Comparison of ENCODE assay signal across 1 cellular context in the genomic region with DNA sequence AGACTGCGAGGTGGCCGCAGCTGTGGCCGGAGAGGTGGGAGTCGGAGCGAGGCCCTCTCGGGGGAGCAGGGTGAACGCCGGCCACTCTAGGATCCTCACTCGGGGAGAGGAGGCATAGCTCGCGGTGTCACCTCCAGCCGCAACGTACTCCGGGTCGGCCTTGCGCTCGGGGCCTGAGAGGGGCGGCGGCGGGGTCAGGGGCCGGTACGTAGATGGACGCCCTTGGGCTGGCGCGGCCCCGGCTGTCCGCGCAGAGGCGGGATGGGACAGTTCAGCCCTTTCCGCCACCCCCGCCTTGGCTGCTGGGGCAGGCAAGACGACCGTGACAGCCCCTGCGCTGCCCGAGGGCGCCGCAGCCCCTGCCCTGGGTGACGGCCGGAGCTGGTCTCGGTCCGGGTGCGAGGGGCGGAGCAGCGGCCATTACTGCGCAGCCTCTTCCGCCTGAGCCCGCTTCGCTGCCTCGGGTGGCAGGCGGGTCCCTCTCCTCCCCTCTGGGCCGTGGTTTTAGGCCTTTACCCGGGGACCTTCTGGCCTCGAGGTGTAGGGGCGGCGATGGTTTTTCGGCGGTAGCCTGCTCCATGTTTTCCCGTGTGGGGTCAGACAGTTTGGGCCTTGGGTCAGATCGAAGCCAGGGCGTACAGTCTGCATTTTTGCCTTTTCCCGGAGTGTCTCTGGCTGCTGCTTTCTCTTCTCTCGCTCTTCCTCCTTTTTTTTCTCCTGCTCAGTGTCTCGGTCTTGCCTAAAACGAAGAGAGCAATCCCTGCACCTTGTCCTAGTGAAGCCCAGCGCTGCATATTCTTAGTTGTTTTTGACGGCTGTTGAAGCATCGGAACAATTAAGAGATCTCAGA.
TF ChIP-seq lines count a peak whose summit lies in the region.

No MANE protein-coding gene starts in this region.

TF ChIP-seq in HEK293, 187 proteins besides CTCF, POLR2A, EP300 and RAD21 (continued from another document and continues in another):
- TF ChIP-seq, protein P1, sequence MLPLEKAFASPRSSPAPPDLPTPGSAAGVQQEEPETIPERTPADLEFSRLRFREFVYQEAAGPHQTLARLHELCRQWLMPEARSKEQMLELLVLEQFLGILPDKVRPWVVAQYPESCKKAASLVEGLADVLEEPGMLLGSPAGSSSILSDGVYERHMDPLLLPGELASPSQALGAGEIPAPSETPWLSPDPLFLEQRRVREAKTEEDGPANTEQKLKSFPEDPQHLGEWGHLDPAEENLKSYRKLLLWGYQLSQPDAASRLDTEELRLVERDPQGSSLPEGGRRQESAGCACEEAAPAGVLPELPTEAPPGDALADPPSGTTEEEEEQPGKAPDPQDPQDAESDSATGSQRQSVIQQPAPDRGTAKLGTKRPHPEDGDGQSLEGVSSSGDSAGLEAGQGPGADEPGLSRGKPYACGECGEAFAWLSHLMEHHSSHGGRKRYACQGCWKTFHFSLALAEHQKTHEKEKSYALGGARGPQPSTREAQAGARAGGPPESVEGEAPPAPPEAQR (tag by site-specific recombination; IDR thresholded peaks at IDR 0.05): no peak
- TF ChIP-seq ZNF223 (tag by site-specific recombination; IDR thresholded peaks at IDR 0.05) (no peak), ZNF24 (tag by site-specific recombination; IDR thresholded peaks at IDR 0.05) (no peak; the same call in 1 of the 2 replicates), ZNF776 (tag by site-specific recombination; IDR thresholded peaks at IDR 0.05; ENCODE audit: borderline replicate concordance) (no peak), ZNF391 (tag by site-specific recombination; IDR thresholded peaks at IDR 0.05; ENCODE audit: borderline replicate concordance, low read depth) (no peak), GLI4 (tag by site-specific recombination; IDR thresholded peaks at IDR 0.05) (0 out of 2 replicates have a peak, but pooled peaks have one; percentile 14), ZNF707 (tag by site-specific recombination; IDR thresholded peaks at IDR 0.05) (no peak), ZNF654 (tag by site-specific recombination; IDR thresholded peaks at IDR 0.05; ENCODE audit: low read depth) (no peak), ZNF37A (tag by site-specific recombination; IDR thresholded peaks at IDR 0.05) (no peak), EGR2 (tag by site-specific recombination; IDR thresholded peaks at IDR 0.05; ENCODE audit: low read depth) (peak; percentile 23; the same call in 1 of the 2 replicates), ZNF777 (tag by site-specific recombination; IDR thresholded peaks at IDR 0.05; ENCODE audit: borderline replicate concordance) (no peak), ZNF175 (tag by site-specific recombination; IDR thresholded peaks at IDR 0.05) (no peak), ZNF514 (tag by site-specific recombination; IDR thresholded peaks at IDR 0.05) (no peak), ZSCAN30 (tag by site-specific recombination; IDR thresholded peaks at IDR 0.05) (peak; percentile 18; the same call in 1 of the 2 replicates), ZNF10 (tag by site-specific recombination; IDR thresholded peaks at IDR 0.05) (no peak), KLF16 (tag by site-specific recombination; IDR thresholded peaks at IDR 0.05) (peak; percentile 59; the same call in 1 of the 2 replicates), ZNF416 (tag by site-specific recombination; IDR thresholded peaks at IDR 0.05) (no peak), ZNF791 (tag by site-specific recombination; IDR thresholded peaks at IDR 0.05) (no peak), ZBTB20 (tag by site-specific recombination; IDR thresholded peaks at IDR 0.05) (peak; percentile 77; the same call in 1 of the 2 replicates), SP7 (tag by site-specific recombination; IDR thresholded peaks at IDR 0.05) (0 out of 2 replicates have a peak, but pooled peaks have one; percentile 8), ZBTB7A (tag by site-specific recombination; IDR thresholded peaks at IDR 0.05; ENCODE audit: low read depth) (no peak), ZNF530 (tag by site-specific recombination; IDR thresholded peaks at IDR 0.05; ENCODE audit: low read depth) (no peak), ZNF558 (tag by site-specific recombination; IDR thresholded peaks at IDR 0.05) (no peak), ZNF132 (tag by site-specific recombination; IDR thresholded peaks at IDR 0.05; ENCODE audit: borderline replicate concordance) (no peak), ZNF239 (tag by site-specific recombination; IDR thresholded peaks at IDR 0.05) (no peak), SP2 (tag by site-specific recombination; IDR thresholded peaks at IDR 0.05) (peak; percentile 64), ZNF555 (tag by site-specific recombination; conservative IDR thresholded peaks at IDR 0.05) (no peak), ZNF221 (tag by site-specific recombination; IDR thresholded peaks at IDR 0.05; ENCODE audit: borderline replicate concordance) (no peak), ZNF660 (tag by site-specific recombination; IDR thresholded peaks at IDR 0.05) (0 out of 2 replicates have a peak, but pooled peaks have one; percentile 30)
- TF ChIP-seq, protein P2, sequence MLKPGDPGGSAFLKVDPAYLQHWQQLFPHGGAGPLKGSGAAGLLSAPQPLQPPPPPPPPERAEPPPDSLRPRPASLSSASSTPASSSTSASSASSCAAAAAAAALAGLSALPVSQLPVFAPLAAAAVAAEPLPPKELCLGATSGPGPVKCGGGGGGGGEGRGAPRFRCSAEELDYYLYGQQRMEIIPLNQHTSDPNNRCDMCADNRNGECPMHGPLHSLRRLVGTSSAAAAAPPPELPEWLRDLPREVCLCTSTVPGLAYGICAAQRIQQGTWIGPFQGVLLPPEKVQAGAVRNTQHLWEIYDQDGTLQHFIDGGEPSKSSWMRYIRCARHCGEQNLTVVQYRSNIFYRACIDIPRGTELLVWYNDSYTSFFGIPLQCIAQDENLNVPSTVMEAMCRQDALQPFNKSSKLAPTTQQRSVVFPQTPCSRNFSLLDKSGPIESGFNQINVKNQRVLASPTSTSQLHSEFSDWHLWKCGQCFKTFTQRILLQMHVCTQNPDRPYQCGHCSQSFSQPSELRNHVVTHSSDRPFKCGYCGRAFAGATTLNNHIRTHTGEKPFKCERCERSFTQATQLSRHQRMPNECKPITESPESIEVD (tag by site-specific recombination; IDR thresholded peaks at IDR 0.05): no peak
- TF ChIP-seq, protein P3, sequence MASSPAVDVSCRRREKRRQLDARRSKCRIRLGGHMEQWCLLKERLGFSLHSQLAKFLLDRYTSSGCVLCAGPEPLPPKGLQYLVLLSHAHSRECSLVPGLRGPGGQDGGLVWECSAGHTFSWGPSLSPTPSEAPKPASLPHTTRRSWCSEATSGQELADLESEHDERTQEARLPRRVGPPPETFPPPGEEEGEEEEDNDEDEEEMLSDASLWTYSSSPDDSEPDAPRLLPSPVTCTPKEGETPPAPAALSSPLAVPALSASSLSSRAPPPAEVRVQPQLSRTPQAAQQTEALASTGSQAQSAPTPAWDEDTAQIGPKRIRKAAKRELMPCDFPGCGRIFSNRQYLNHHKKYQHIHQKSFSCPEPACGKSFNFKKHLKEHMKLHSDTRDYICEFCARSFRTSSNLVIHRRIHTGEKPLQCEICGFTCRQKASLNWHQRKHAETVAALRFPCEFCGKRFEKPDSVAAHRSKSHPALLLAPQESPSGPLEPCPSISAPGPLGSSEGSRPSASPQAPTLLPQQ (tag by site-specific recombination; IDR thresholded peaks at IDR 0.05): peak; percentile 41; the same call in 1 of the 2 replicates
- TF ChIP-seq, protein P4, sequence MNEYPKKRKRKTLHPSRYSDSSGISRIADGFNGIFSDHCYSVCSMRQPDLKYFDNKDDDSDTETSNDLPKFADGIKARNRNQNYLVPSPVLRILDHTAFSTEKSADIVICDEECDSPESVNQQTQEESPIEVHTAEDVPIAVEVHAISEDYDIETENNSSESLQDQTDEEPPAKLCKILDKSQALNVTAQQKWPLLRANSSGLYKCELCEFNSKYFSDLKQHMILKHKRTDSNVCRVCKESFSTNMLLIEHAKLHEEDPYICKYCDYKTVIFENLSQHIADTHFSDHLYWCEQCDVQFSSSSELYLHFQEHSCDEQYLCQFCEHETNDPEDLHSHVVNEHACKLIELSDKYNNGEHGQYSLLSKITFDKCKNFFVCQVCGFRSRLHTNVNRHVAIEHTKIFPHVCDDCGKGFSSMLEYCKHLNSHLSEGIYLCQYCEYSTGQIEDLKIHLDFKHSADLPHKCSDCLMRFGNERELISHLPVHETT (tag by site-specific recombination; IDR thresholded peaks at IDR 0.05): no peak
- TF ChIP-seq, protein P5, sequence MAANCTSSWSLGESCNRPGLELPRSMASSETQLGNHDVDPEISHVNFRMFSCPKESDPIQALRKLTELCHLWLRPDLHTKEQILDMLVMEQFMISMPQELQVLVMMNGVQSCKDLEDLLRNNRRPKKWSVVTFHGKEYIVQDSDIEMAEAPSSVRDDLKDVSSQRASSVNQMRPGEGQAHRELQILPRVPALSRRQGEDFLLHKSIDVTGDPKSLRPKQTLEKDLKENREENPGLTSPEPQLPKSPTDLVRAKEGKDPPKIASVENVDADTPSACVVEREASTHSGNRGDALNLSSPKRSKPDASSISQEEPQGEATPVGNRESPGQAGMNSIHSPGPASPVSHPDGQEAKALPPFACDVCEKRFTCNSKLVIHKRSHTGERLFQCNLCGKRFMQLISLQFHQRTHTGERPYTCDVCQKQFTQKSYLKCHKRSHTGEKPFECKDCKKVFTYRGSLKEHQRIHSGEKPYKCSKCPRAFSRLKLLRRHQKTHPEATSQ (tag by site-specific recombination; IDR thresholded peaks at IDR 0.05): 0 out of 2 replicates have a peak, but pooled peaks have one; percentile 37
- TF ChIP-seq, protein P6, sequence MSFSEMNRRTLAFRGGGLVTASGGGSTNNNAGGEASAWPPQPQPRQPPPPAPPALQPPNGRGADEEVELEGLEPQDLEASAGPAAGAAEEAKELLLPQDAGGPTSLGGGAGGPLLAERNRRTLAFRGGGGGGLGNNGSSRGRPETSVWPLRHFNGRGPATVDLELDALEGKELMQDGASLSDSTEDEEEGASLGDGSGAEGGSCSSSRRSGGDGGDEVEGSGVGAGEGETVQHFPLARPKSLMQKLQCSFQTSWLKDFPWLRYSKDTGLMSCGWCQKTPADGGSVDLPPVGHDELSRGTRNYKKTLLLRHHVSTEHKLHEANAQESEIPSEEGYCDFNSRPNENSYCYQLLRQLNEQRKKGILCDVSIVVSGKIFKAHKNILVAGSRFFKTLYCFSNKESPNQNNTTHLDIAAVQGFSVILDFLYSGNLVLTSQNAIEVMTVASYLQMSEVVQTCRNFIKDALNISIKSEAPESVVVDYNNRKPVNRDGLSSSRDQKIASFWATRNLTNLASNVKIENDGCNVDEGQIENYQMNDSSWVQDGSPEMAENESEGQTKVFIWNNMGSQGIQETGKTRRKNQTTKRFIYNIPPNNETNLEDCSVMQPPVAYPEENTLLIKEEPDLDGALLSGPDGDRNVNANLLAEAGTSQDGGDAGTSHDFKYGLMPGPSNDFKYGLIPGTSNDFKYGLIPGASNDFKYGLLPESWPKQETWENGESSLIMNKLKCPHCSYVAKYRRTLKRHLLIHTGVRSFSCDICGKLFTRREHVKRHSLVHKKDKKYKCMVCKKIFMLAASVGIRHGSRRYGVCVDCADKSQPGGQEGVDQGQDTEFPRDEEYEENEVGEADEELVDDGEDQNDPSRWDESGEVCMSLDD (tag by site-specific recombination; IDR thresholded peaks at IDR 0.05): no peak
- TF ChIP-seq, protein P7, sequence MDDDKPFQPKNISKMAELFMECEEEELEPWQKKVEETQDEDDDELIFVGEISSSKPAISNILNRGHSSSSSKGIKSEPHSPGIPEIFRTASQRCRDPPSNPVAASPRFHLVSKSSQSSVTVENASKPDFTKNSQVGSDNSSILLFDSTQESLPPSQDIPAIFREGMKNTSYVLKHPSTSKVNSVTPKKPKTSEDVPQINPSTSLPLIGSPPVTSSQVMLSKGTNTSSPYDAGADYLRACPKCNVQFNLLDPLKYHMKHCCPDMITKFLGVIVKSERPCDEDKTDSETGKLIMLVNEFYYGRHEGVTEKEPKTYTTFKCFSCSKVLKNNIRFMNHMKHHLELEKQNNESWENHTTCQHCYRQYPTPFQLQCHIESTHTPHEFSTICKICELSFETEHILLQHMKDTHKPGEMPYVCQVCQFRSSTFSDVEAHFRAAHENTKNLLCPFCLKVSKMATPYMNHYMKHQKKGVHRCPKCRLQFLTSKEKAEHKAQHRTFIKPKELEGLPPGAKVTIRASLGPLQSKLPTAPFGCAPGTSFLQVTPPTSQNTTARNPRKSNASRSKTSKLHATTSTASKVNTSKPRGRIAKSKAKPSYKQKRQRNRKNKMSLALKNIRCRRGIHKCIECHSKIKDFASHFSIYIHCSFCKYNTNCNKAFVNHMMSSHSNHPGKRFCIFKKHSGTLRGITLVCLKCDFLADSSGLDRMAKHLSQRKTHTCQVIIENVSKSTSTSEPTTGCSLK (tag by site-specific recombination; IDR thresholded peaks at IDR 0.05): no peak
- TF ChIP-seq, protein P8, sequence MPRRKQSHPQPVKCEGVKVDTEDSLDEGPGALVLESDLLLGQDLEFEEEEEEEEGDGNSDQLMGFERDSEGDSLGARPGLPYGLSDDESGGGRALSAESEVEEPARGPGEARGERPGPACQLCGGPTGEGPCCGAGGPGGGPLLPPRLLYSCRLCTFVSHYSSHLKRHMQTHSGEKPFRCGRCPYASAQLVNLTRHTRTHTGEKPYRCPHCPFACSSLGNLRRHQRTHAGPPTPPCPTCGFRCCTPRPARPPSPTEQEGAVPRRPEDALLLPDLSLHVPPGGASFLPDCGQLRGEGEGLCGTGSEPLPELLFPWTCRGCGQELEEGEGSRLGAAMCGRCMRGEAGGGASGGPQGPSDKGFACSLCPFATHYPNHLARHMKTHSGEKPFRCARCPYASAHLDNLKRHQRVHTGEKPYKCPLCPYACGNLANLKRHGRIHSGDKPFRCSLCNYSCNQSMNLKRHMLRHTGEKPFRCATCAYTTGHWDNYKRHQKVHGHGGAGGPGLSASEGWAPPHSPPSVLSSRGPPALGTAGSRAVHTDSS (tag by site-specific recombination; IDR thresholded peaks at IDR 0.05): no peak
- TF ChIP-seq, protein P9, sequence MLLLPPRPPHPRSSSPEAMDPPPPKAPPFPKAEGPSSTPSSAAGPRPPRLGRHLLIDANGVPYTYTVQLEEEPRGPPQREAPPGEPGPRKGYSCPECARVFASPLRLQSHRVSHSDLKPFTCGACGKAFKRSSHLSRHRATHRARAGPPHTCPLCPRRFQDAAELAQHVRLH (tag by site-specific recombination; IDR thresholded peaks at IDR 0.05): no peak
- TF ChIP-seq, protein P10, sequence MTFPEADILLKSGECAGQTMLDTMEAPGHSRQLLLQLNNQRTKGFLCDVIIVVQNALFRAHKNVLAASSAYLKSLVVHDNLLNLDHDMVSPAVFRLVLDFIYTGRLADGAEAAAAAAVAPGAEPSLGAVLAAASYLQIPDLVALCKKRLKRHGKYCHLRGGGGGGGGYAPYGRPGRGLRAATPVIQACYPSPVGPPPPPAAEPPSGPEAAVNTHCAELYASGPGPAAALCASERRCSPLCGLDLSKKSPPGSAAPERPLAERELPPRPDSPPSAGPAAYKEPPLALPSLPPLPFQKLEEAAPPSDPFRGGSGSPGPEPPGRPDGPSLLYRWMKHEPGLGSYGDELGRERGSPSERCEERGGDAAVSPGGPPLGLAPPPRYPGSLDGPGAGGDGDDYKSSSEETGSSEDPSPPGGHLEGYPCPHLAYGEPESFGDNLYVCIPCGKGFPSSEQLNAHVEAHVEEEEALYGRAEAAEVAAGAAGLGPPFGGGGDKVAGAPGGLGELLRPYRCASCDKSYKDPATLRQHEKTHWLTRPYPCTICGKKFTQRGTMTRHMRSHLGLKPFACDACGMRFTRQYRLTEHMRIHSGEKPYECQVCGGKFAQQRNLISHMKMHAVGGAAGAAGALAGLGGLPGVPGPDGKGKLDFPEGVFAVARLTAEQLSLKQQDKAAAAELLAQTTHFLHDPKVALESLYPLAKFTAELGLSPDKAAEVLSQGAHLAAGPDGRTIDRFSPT (tag by site-specific recombination; IDR thresholded peaks at IDR 0.05): 0 out of 2 replicates have a peak, but pooled peaks have one; percentile 25
